In genomic region chr4:138521809-138522208, GRCh38 we compare ENCODE assay signal across 12 cellular contexts.
"Had no signal": no experiment of that assay in that cellular context is flagged by ENCODE, and none has a peak within 500 bp of the region (broad histone marks: within the 10 kb centered on the region; RNA-seq: fewer than 3 reads in every experiment).

No MANE protein-coding gene starts in this region.

- H3K27ac ChIP-seq: breast epithelium, hepatocyte, lower lobe of right lung, stomach, testis, WERI-Rb-1 had no signal

- ATAC-seq: activated T-cell treated with anti-CD3 and anti-CD28 coated beads, Interleukin-2, amount 50 U/mL, for 72 hours had no signal

- DNase-seq: activated CD4-positive, alpha-beta T cell treated with anti-CD3 and anti-CD28 coated beads for 1 hour; activated CD4-positive, alpha-beta T cell treated with anti-CD3 and anti-CD28 coated beads, Interleukin-2, amount 50 U/mL, for 4 hours; activated effector memory CD4-positive, alpha-beta T cell treated with anti-CD3 and anti-CD28 coated beads, Interleukin-2, amount 50 U/mL, for 16 hours; activated T-cell treated with anti-CD3 and anti-CD28 coated beads, Interleukin-2, amount 50 U/mL, for 72 hours; effector memory CD4-positive, alpha-beta T cell; left colon; lower lobe of right lung; stomach; testis had no signal

- H3K4me1 ChIP-seq: breast epithelium, lower lobe of right lung, stomach, testis had no signal

- H3K27me3 ChIP-seq: breast epithelium, hepatocyte, stomach, testis had no signal

- H3K36me3 ChIP-seq: breast epithelium, lower lobe of right lung, stomach, WERI-Rb-1 had no signal

- H3K4me3 ChIP-seq: breast epithelium, hepatocyte, lower lobe of right lung, stomach, testis had no signal

- H3K9me3 ChIP-seq: lower lobe of right lung, testis had no signal
